In genomic region chr15:57393081-57393480, GRCh38 we compare ENCODE assay signal across 21 cellular contexts. TPM values are rescaled to one million over a fixed set of nuclear protein-coding genes. Genes with fewer than 3 reads are reported as not detected.
"Had no signal": no experiment of that assay in that cellular context is flagged by ENCODE, and none has a peak within 500 bp of the region (broad histone marks: within the 10 kb centered on the region; RNA-seq: fewer than 3 reads in every experiment).

No MANE protein-coding gene starts in this region.

- H3K4me3 ChIP-seq: gastrocnemius medialis, pancreas, sigmoid colon, stomach, tibial artery, upper lobe of left lung had no signal

- DNase-seq: caudate nucleus; cerebellar nuclear complex; cortex of kidney; effector CD8-positive, alpha-beta T cell; gastrocnemius medialis; head of caudate nucleus; mammary epithelial cell; mesendoderm; pancreas; sigmoid colon; stimulated activated CD4-positive, alpha-beta T cell treated with anti-CD3 and anti-CD28 coated beads, Interleukin-2, amount 100 ng/mL, for 24 hours; stimulated activated CD4-positive, alpha-beta T cell treated with anti-CD3 and anti-CD28 coated beads, Interleukin-4, amount 100 ng/mL, for 24 hours; stimulated activated naive CD4-positive, alpha-beta T cell treated with Interleukin-2 at 50 U/mL for 16 hours; stomach; tibial artery; upper lobe of left lung had no signal

- FAIRE-seq: keratinocyte, pancreas, urothelium cell line had no signal

- H3K4me1 ChIP-seq: gastrocnemius medialis, tibial artery had no signal

- ATAC-seq: gastrocnemius medialis; natural killer cell treated with Interleukin-12 subunit alpha and Interleukin-12 subunit beta and Interleukin-15 and Interleukin-18, amount 100 ng/mL, for 72 hours; pancreas; stimulated activated effector memory CD8-positive, alpha-beta T cell treated with anti-CD3 and anti-CD28 coated beads, Interleukin-12 subunit alpha, Interleukin-12 subunit beta, amount 100 ng/mL, for 72 hours had no signal

- H3K9me3 ChIP-seq: gastrocnemius medialis, neutrophil, pancreas, sigmoid colon, stomach, tibial artery, upper lobe of left lung had no signal

- H3K36me3 ChIP-seq: gastrocnemius medialis, neutrophil, pancreas, sigmoid colon, stomach, tibial artery, upper lobe of left lung had no signal

- H3K27ac ChIP-seq: gastrocnemius medialis, neutrophil, pancreas, sigmoid colon, stomach, tibial artery had no signal

- H3K27me3 ChIP-seq: gastrocnemius medialis, neutrophil, pancreas, sigmoid colon, stomach, tibial artery, upper lobe of left lung had no signal

RNA-seq across cellular contexts. Expression of gene CGNL1, which starts 16.8 kb away (rescaled TPM):
- total RNA-seq: natural killer cell treated with Interleukin-12 subunit alpha and Interleukin-12 subunit beta and Interleukin-15 and Interleukin-18, amount 100 ng/mL, for 72 hours had no signal
